16 cellular contexts compared by ENCODE assay signal in the genomic region with DNA sequence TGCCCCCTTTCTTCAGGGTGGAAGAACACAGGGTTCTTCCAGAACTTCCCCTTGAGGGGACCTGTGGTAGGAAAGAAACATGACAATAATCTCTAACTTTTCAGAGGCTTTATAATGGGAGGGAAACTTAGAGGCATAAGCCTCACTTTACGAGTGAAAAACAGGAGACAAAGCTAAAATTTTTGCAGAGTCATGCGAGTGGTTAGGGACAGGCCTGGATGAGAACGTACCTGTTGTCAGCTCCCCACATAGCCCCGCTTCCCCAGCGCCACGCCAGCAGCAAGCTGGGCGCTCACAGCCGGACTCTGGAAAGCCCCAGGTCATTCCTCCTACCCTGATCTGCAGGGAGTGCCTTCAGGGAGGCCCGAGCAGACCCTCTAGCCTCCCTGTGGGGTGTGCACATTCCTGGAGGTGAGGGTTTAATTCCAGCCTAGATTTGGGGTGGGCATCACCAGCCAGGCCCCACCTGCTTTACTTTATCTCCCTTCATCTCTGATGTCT. TPM values are rescaled to one million over a fixed set of nuclear protein-coding genes. Genes with fewer than 3 reads are reported as not detected.
A peak's percentile ranks its signal among the peaks of the same experiment; 100 is the strongest.
DNase-seq lines count a peak whose midpoint lies in the region; ATAC-seq, FAIRE-seq and TF ChIP-seq lines count a peak whose summit lies in the region.
"Had no signal": no experiment of that assay in that cellular context is flagged by ENCODE, and none has a peak within 500 bp of the region (broad histone marks: within the 10 kb centered on the region; RNA-seq: fewer than 3 reads in every experiment).

No MANE protein-coding gene starts in this region.

- H3K56ac ChIP-seq in H1 (replicated peaks; ENCODE audit: insufficient read length, low read depth, low read length): no peak overlapping the region

- WGBS in heart right ventricle, 2 donors: 90 to 92% methylated on average over 9 of the region's 9 CpGs
- 84% methylated on average over 9 of the region's 9 CpGs; no CpG with 5 or more reads in 1 of the 2 experiments for WGBS in H1 (ENCODE audit: extremely low coverage in 1 of 2, insufficient coverage in 1 of 2, insufficient read length in 1 of 2, insufficient replicate concordance in 2 of 2, low coverage in 1 of 2, low lambda C conversion rate in 2 of 2, missing lambda C conversion rate in 1 of 2), 2 experiments

- POLR2A ChIA-PET in H1 (lab: Charles Lee; ENCODE audit: partially characterized antibody): interaction anchor here (0.5 to 2.0 kb wide), 5 partner anchors 9 to 49 kb away, joined by 3 to 9 read pairs (median 3); no protein-coding TSS in a partner anchor

- no peak for TF ChIP-seq EP300 in H1 (IDR thresholded peaks at IDR 0.05; ENCODE audit: borderline replicate concordance in 1 of 2, low read depth in 2 of 2, low read length in 2 of 2)

- no peak overlapping the region for H3K18ac ChIP-seq in H1 (ENCODE audit: extremely low read depth, low read length)

- TF ChIP-seq CTCF in heart right ventricle (IDR thresholded peaks at IDR 0.05) (peak in 2 of 9 donors; percentile 14 to 17), H1 (IDR thresholded peaks at IDR 0.05; ENCODE audit: control extremely low read depth in 1 of 3, insufficient read depth in 1 of 3, low read depth in 1 of 3, low read length in 3 of 3) (peak in 2 of 3 experiments; percentile 34 to 45; a peak in 3 of 4 replicates), upper lobe of right lung (IDR thresholded peaks at IDR 0.05) (no peak), chondrocyte (IDR thresholded peaks at IDR 0.05) (no peak)

- H2BK12ac ChIP-seq in H1 (ENCODE audit: low read depth, low read length): no peak overlapping the region

- peaks cover 8 to 76% (median 36%) of the 10 kb centered on the region in 9 donors for H3K4me1 ChIP-seq in heart right ventricle
- peaks cover 8 to 16% (median 8%) of the 10 kb centered on the region in 4 experiments; a peak in 6 of 7 replicates for H3K4me1 ChIP-seq in H1 (replicated peaks in 1 of 4; ENCODE audit: control insufficient read depth in 3 of 4, insufficient read depth in 4 of 4, low read length in 3 of 4)
- peaks cover 30% of the 10 kb centered on the region for H3K4me1 ChIP-seq in upper lobe of right lung

- H2BK20ac ChIP-seq in H1 (ENCODE audit: low read length): no peak overlapping the region

- no peak overlapping the region for H3K4ac ChIP-seq in H1 (replicated peaks; ENCODE audit: insufficient read length, low read depth, low read length)

- no peaks in the 10 kb centered on the region for H3K36me3 Mint-ChIP-seq in natural killer cell treated with Interleukin-12 subunit alpha and Interleukin-12 subunit beta and Interleukin-15 and Interleukin-18, amount 100 ng/mL, for 72 hours
- no peaks in the 10 kb centered on the region for H3K36me3 Mint-ChIP-seq in chondrocyte (ENCODE audit: low read depth)

- TF ChIP-seq RAD21 in H1 (IDR thresholded peaks at IDR 0.05 in 1 of 2, conservative IDR thresholded peaks at IDR 0.05 in 1 of 2; ENCODE audit: low read depth in 2 of 2, low read length in 2 of 2): no peak; a peak in 1 of 4 replicates

- H4K20me1 ChIP-seq in H1 (replicated peaks in 1 of 2; ENCODE audit: control insufficient read depth in 1 of 2, insufficient read depth in 2 of 2, low read length in 2 of 2): peaks cover 4 to 17% of the 10 kb centered on the region in 2 experiments

- peak overlapping the region; percentile 39 for H3K4me3 Mint-ChIP-seq in natural killer cell treated with Interleukin-12 subunit alpha and Interleukin-12 subunit beta and Interleukin-15 and Interleukin-18, amount 100 ng/mL, for 72 hours
- no peak overlapping the region for H3K4me3 Mint-ChIP-seq in chondrocyte (ENCODE audit: unreplicated experiment)

- H3K4me1 Mint-ChIP-seq in natural killer cell treated with Interleukin-12 subunit alpha and Interleukin-12 subunit beta and Interleukin-15 and Interleukin-18, amount 100 ng/mL, for 72 hours (ENCODE audit: low read depth in 2 of 2): peaks cover 40 to 45% of the 10 kb centered on the region in 2 donors
- peaks cover 6% of the 10 kb centered on the region for H3K4me1 Mint-ChIP-seq in chondrocyte (ENCODE audit: low read depth)

- no peak overlapping the region for H2BK5ac ChIP-seq in H1 (ENCODE audit: low read depth, low read length)

- H3K36me3 ChIP-seq in heart right ventricle: no peaks in the 10 kb centered on the region
- H3K36me3 ChIP-seq in H1 (ENCODE audit: control insufficient read depth in 2 of 4, insufficient read depth in 4 of 4, low read length in 3 of 4): no peaks in the 10 kb centered on the region
- no peaks in the 10 kb centered on the region for H3K36me3 ChIP-seq in upper lobe of right lung
- H3K36me3 ChIP-seq: pancreas had no signal

- H2BK15ac ChIP-seq in H1 (ENCODE audit: low read length): no peak overlapping the region

- intact Hi-C loops in heart right ventricle (cut with DNase I): loop anchor here in 3 of 10 donors (2.0 to 5.0 kb wide), 2 partner anchors 16 to 44 kb away; no protein-coding TSS in a partner anchor
- intact Hi-C loops in cardiac septum (cut with DNase I): no loop called here
- intact Hi-C loops in upper lobe of right lung (cut with DNase I): no loop called here

- peaks cover 14% of the 10 kb centered on the region for H3K79me1 ChIP-seq in H1 (ENCODE audit: low read depth, low read length)

- peak overlapping the region; percentile 64 to 75 for H3K27ac Mint-ChIP-seq in natural killer cell treated with Interleukin-12 subunit alpha and Interleukin-12 subunit beta and Interleukin-15 and Interleukin-18, amount 100 ng/mL, for 72 hours
- H3K27ac Mint-ChIP-seq in chondrocyte (ENCODE audit: unreplicated experiment): no peak overlapping the region

- CTCF ChIA-PET in H1 (lab: Charles Lee; ENCODE audit: partially characterized antibody): interaction anchor here (0.7 to 4.5 kb wide), 25 partner anchors 8 to 198 kb away, joined by 3 to 25 read pairs (median 6); no protein-coding TSS in a partner anchor

- H3K9me3 Mint-ChIP-seq in natural killer cell treated with Interleukin-12 subunit alpha and Interleukin-12 subunit beta and Interleukin-15 and Interleukin-18, amount 100 ng/mL, for 72 hours: no peaks in the 10 kb centered on the region
- H3K9me3 Mint-ChIP-seq in chondrocyte (ENCODE audit: low read depth): no peaks in the 10 kb centered on the region

- ATAC-seq in heart right ventricle: peak in 2 of 8 donors; percentile 22 to 26
- ATAC-seq in natural killer cell treated with Interleukin-12 subunit alpha and Interleukin-12 subunit beta and Interleukin-15 and Interleukin-18, amount 100 ng/mL, for 72 hours: no peak
- no peak for ATAC-seq in upper lobe of right lung

- H3K27ac ChIP-seq in heart right ventricle (peak overlapping the region in 9 of 10 donors; percentile 24 to 78 (median 63)), H1 (ENCODE audit: low read depth, low read length) (no peak overlapping the region), upper lobe of right lung (peak overlapping the region; percentile 47)
- H3K27ac ChIP-seq: pancreas had no signal

- H4K8ac ChIP-seq in H1 (ENCODE audit: extremely low read depth, insufficient read depth, low read length): no peak overlapping the region

- DNase-seq in heart right ventricle: no peak
- no peak for DNase-seq in cardiac septum (ENCODE audit: low spot score)
- DNase-seq in H1 (ENCODE audit: low read depth in 1 of 2, low spot score in 2 of 2): no peak
- no peak for DNase-seq in natural killer cell treated with Interleukin-12 subunit alpha and Interleukin-12 subunit beta and Interleukin-15 and Interleukin-18, amount 100 ng/mL, for 72 hours (ENCODE audit: low spot score)
- no peak for DNase-seq in upper lobe of right lung
- DNase-seq in DMS 273 (lab: John Stamatoyannopoulos, UW; ENCODE audit: unreplicated experiment): no peak
- no peak for DNase-seq in cerebellum (ENCODE audit: low spot score)
- no peak for DNase-seq in chondrocyte (ENCODE audit: low spot score)
- DNase-seq: effector CD4-positive, alpha-beta T cell; glutamatergic neuron; NCI-H1048; NCI-H2171 treated with DMSO at 0.1 percent for 48 hours; SK-N-SH; stimulated activated CD4-positive, alpha-beta T cell treated with anti-CD3 and anti-CD28 coated beads, Interleukin-1b, Interleukin-23, amount 100 ng/mL, for 48 hours had no signal

- H3K4me2 ChIP-seq in H1 (ENCODE audit: insufficient read depth in 1 of 2, low read depth in 2 of 2, low read length in 2 of 2): no peak overlapping the region
- H3K4me2 ChIP-seq: SK-N-SH had no signal

- no peak overlapping the region for H2BK120ac ChIP-seq in H1 (replicated peaks; ENCODE audit: low read depth, low read length)

- H3K27me3 ChIP-seq in heart right ventricle: no peaks in the 10 kb centered on the region
- H3K27me3 ChIP-seq in H1 (replicated peaks in 1 of 4; ENCODE audit: control insufficient read depth in 3 of 4, extremely low read depth in 1 of 4, insufficient read depth in 3 of 4, low read length in 3 of 4): no peaks in the 10 kb centered on the region
- H3K27me3 ChIP-seq in upper lobe of right lung: no peaks in the 10 kb centered on the region
- H3K27me3 ChIP-seq: pancreas had no signal

- no peak overlapping the region for H4K91ac ChIP-seq in H1 (replicated peaks; ENCODE audit: insufficient read length, low read length)

- no peak overlapping the region for H2AK5ac ChIP-seq in H1 (ENCODE audit: low read depth, low read length)

- peaks cover 3 to 89% of the 10 kb centered on the region in 2 experiments; a peak in 3 of 4 replicates for H3K79me2 ChIP-seq in H1 (ENCODE audit: control insufficient read depth in 1 of 2, insufficient read depth in 2 of 2, low read length in 2 of 2)

- H3K23ac ChIP-seq in H1 (ENCODE audit: insufficient read length): no peak overlapping the region

- H3K27me3 Mint-ChIP-seq in natural killer cell treated with Interleukin-12 subunit alpha and Interleukin-12 subunit beta and Interleukin-15 and Interleukin-18, amount 100 ng/mL, for 72 hours: peaks cover 0 to 3% of the 10 kb centered on the region in 2 donors
- no peaks in the 10 kb centered on the region for H3K27me3 Mint-ChIP-seq in chondrocyte (ENCODE audit: low read depth)

- FAIRE-seq in H1 (lab: Jason Lieb, UNC): no peak
- FAIRE-seq: pancreas had no signal

- H3K14ac ChIP-seq in H1 (ENCODE audit: insufficient read length): no peak overlapping the region

- no peaks in the 10 kb centered on the region for H3K23me2 ChIP-seq in H1 (ENCODE audit: low read depth, low read length)

- H2AFZ ChIP-seq in H1 (ENCODE audit: low read length): no peak overlapping the region

- no peak overlapping the region for H3K4me3 ChIP-seq in heart right ventricle
- H3K4me3 ChIP-seq in H1 (ENCODE audit: extremely low read depth in 1 of 4, insufficient read depth in 2 of 4, low read depth in 3 of 4, low read length in 4 of 4): no peak overlapping the region
- H3K4me3 ChIP-seq in upper lobe of right lung: no peak overlapping the region
- H3K4me3 ChIP-seq: pancreas had no signal

- H3K9ac ChIP-seq in H1 (replicated peaks in 1 of 4; ENCODE audit: extremely low read depth in 1 of 4, low read depth in 3 of 4, low read length in 3 of 4): no peak overlapping the region
- H3K9ac ChIP-seq: SK-N-SH had no signal

- TF ChIP-seq POLR2A in H1 (IDR thresholded peaks at IDR 0.05; ENCODE audit: control extremely low read depth in 1 of 2, low read depth in 2 of 2, low read length in 2 of 2): no peak

- H3K9me3 ChIP-seq in heart right ventricle (no peaks in the 10 kb centered on the region), H1 (ENCODE audit: insufficient read depth in 2 of 2, low read depth in 1 of 2, low read length in 1 of 2) (no peaks in the 10 kb centered on the region), upper lobe of right lung (no peaks in the 10 kb centered on the region)
- H3K9me3 ChIP-seq: pancreas, SK-N-SH had no signal

- H4K5ac ChIP-seq in H1 (ENCODE audit: insufficient read length, low read depth, low read length): no peak overlapping the region

RNA-seq across cellular contexts. Expression of gene LDHD, which starts 53.6 kb away (rescaled TPM):
- total RNA-seq in heart right ventricle (100 to 1,000 TPM in 3 of 10 donors, 10 to 100 TPM in 7; 69.7 to 135 (median 94.9) TPM), cardiac septum (89.3 TPM), upper lobe of right lung (10.7 TPM), cerebellum (1.00 TPM), chondrocyte (2.3 to 2.7 TPM (median 2.6 TPM) in 3 replicates)
- polyA plus RNA-seq in heart right ventricle (10 to 100 TPM; 60.7 to 69.5 TPM), H1 (2011; rRNA removed) (18.2 and 43.1 TPM in 2 replicates)
- total RNA-seq in H1 (2021; fragmentation: NEBNext Ultra II Directional; extraction: Animal tissue kit (Norgen Biotek cat#: 25700)): 14.7 and 14.9 TPM in 2 replicates
- polyA plus RNA-seq in H1 (2011; cell fraction: cytosol; rRNA removed): 35.2 TPM
- polyA plus RNA-seq in H1 (2011; cell fraction: nucleus; rRNA removed): 71.5 TPM
- polyA plus RNA-seq in H1 (2012, experiment 1 of 2): 7.7 to 14.3 TPM (median 11.1 TPM) in 4 replicates
- polyA plus RNA-seq in H1 (2012, experiment 2 of 2): 8.7 TPM
- 1.8 TPM for polyA plus RNA-seq in H1 (2013, experiment 1 of 2)
- polyA plus RNA-seq in H1 (2013, experiment 2 of 2): 1.2 TPM
- polyA minus RNA-seq in H1 (2011; rRNA and poly(A)+ RNA removed): 6.8 and 8.6 TPM in 2 replicates
- 18.0 TPM for polyA minus RNA-seq in H1 (2011; cell fraction: cytosol; rRNA and poly(A)+ RNA removed)
- 38.5 TPM for polyA minus RNA-seq in H1 (2011; cell fraction: nucleus; rRNA and poly(A)+ RNA removed)
- total RNA-seq in natural killer cell treated with Interleukin-12 subunit alpha and Interleukin-12 subunit beta and Interleukin-15 and Interleukin-18, amount 100 ng/mL, for 72 hours: 1 to 10 TPM in 1 of 2 donors, under 1 TPM in 1; 0.19 to 1.1 TPM
- total RNA-seq: Daoy had no signal

Comparison
In these comparisons a context has a peak if more than half of its experiments do, and no peak if none do; other contexts are left out.
1. CTCF ChIP-seq: peak in H1 (2 of 3); none in upper lobe of right lung (single experiment) and chondrocyte (single experiment).